Comparison of ENCODE assay signal across 16 cellular contexts in genomic region chr1:41882496-41882895, GRCh38. TPM values are rescaled to one million over a fixed set of nuclear protein-coding genes. Genes with fewer than 3 reads are reported as not detected.
DNase-seq lines count a peak whose midpoint lies in the region; ATAC-seq, FAIRE-seq and TF ChIP-seq lines count a peak whose summit lies in the region.
"Had no signal": no experiment of that assay in that cellular context is flagged by ENCODE, and none has a peak within 500 bp of the region (broad histone marks: within the 10 kb centered on the region; RNA-seq: fewer than 3 reads in every experiment).

No MANE protein-coding gene starts in this region.

- peaks cover 13 to 29% (median 25%) of the 10 kb centered on the region in 3 donors for H3K4me1 ChIP-seq in pancreas

- H3K36me3 ChIP-seq in pancreas = no peaks in the 10 kb centered on the region
- H3K36me3 ChIP-seq: brain microvascular endothelial cell, esophagus squamous epithelium had no signal

- no peak for TF ChIP-seq CTCF in pancreas (IDR thresholded peaks at IDR 0.05)

- peak overlapping the region; percentile 30 for H3K4me3 ChIP-seq in Jurkat, Clone E6-1 (ENCODE audit: low read length)
- peak overlapping the region in 1 of 4 donors; percentile 11 for H3K4me3 ChIP-seq in pancreas
- H3K4me3 ChIP-seq: dorsolateral prefrontal cortex, esophagus squamous epithelium had no signal

- no peaks in the 10 kb centered on the region for H3K27me3 Mint-ChIP-seq in activated T-helper 1 cell treated with anti-CD3 and anti-CD28 coated beads, Interleukin-12 subunit alpha, Interleukin-12 subunit beta, Interleukin-2, Interleukin-4 antibody, amounts not matched to agents 30 ng/mL and 10 ng/mL and 1 ng/mL, durations not matched to agents 14 hours and 24 hours and 36 hours (ENCODE audit: insufficient read depth)
- H3K27me3 Mint-ChIP-seq: CD4-positive, alpha-beta memory T cell had no signal

- intact Hi-C loops in activated T-helper 1 cell treated with anti-CD3 and anti-CD28 coated beads, Interleukin-12 subunit alpha, Interleukin-12 subunit beta, Interleukin-2, Interleukin-4 antibody, amounts not matched to agents 30 ng/mL and 10 ng/mL and 1 ng/mL, durations not matched to agents 14 hours and 24 hours and 36 hours (cut with micrococcal nuclease) = loop anchor here (1.0 kb wide), 1 partner anchor 12 kb away; no protein-coding TSS in a partner anchor
- intact Hi-C loops in pancreas (cut with DNase I) = no loop called here

- H3K9me3 Mint-ChIP-seq in activated T-helper 1 cell treated with anti-CD3 and anti-CD28 coated beads, Interleukin-12 subunit alpha, Interleukin-12 subunit beta, Interleukin-2, Interleukin-4 antibody, amounts not matched to agents 30 ng/mL and 10 ng/mL and 1 ng/mL, durations not matched to agents 14 hours and 24 hours and 36 hours = no peaks in the 10 kb centered on the region
- H3K9me3 Mint-ChIP-seq: CD4-positive, alpha-beta memory T cell had no signal

- no peaks in the 10 kb centered on the region for H3K9me3 ChIP-seq in pancreas
- H3K9me3 ChIP-seq: esophagus squamous epithelium had no signal

- DNase-seq in NCI-H510A treated with DMSO at 0.1 percent for 48 hours (lab: John Stamatoyannopoulos, UW) (peak; percentile 75), NCI-H510A (lab: John Stamatoyannopoulos, UW) (no peak), pancreas (no peak), SK-N-DZ (ENCODE audit: low spot score) (no peak), mesenteric fat pad (ENCODE audit: low spot score) (no peak)
- DNase-seq in Jurkat, Clone E6-1 (ENCODE audit: low read depth, low spot score) = no peak
- no peak for DNase-seq in activated T-helper 1 cell treated with anti-CD3 and anti-CD28 coated beads, Interleukin-12 subunit alpha, Interleukin-12 subunit beta, Interleukin-2, Interleukin-4 antibody, amounts not matched to agents 30 ng/mL and 10 ng/mL and 1 ng/mL, durations not matched to agents 14 hours and 24 hours and 36 hours (ENCODE audit: low spot score)
- DNase-seq: brain microvascular endothelial cell; CD4-positive, alpha-beta memory T cell; dorsolateral prefrontal cortex; esophagus squamous epithelium; NCI-H187 had no signal

- ATAC-seq in pancreas (peak; percentile 22 to 79 (median 60)), HG02763 (IDR thresholded peaks at IDR 0.05; ENCODE audit: unreplicated experiment) (no peak)
- ATAC-seq: SK-N-SH treated with all-trans-retinoic acid at 6 μM for 48 hours had no signal

- H3K36me3 Mint-ChIP-seq in activated T-helper 1 cell treated with anti-CD3 and anti-CD28 coated beads, Interleukin-12 subunit alpha, Interleukin-12 subunit beta, Interleukin-2, Interleukin-4 antibody, amounts not matched to agents 30 ng/mL and 10 ng/mL and 1 ng/mL, durations not matched to agents 14 hours and 24 hours and 36 hours (ENCODE audit: low read depth) = peaks cover 3% of the 10 kb centered on the region
- H3K36me3 Mint-ChIP-seq: CD4-positive, alpha-beta memory T cell had no signal

- no peak overlapping the region for H3K4me3 Mint-ChIP-seq in activated T-helper 1 cell treated with anti-CD3 and anti-CD28 coated beads, Interleukin-12 subunit alpha, Interleukin-12 subunit beta, Interleukin-2, Interleukin-4 antibody, amounts not matched to agents 30 ng/mL and 10 ng/mL and 1 ng/mL, durations not matched to agents 14 hours and 24 hours and 36 hours
- H3K4me3 Mint-ChIP-seq: CD4-positive, alpha-beta memory T cell had no signal

- H3K27ac Mint-ChIP-seq in activated T-helper 1 cell treated with anti-CD3 and anti-CD28 coated beads, Interleukin-12 subunit alpha, Interleukin-12 subunit beta, Interleukin-2, Interleukin-4 antibody, amounts not matched to agents 30 ng/mL and 10 ng/mL and 1 ng/mL, durations not matched to agents 14 hours and 24 hours and 36 hours = peak overlapping the region; percentile 46

- peaks cover 29% of the 10 kb centered on the region for H3K4me1 Mint-ChIP-seq in activated T-helper 1 cell treated with anti-CD3 and anti-CD28 coated beads, Interleukin-12 subunit alpha, Interleukin-12 subunit beta, Interleukin-2, Interleukin-4 antibody, amounts not matched to agents 30 ng/mL and 10 ng/mL and 1 ng/mL, durations not matched to agents 14 hours and 24 hours and 36 hours (ENCODE audit: low read depth)

- H3K27ac ChIP-seq in pancreas = peak overlapping the region; percentile 20 to 77 (median 59)
- H3K27ac ChIP-seq: brain microvascular endothelial cell, esophagus squamous epithelium, HL-60 had no signal

- no peak for FAIRE-seq in pancreas (lab: Jason Lieb, UNC)
- FAIRE-seq: A204.1 had no signal

- H3K27me3 ChIP-seq in pancreas = no peaks in the 10 kb centered on the region
- H3K27me3 ChIP-seq: brain microvascular endothelial cell, dorsolateral prefrontal cortex, esophagus squamous epithelium had no signal

RNA-seq across cellular contexts. Expression of gene HIVEP3, which starts 36.2 kb away (rescaled TPM):
- 13.6 TPM for polyA plus RNA-seq in Jurkat, Clone E6-1 (2012; ENCODE audit: insufficient read depth, insufficient read length)
- 75.4 and 76.7 TPM in 2 replicates for total RNA-seq in activated T-helper 1 cell treated with anti-CD3 and anti-CD28 coated beads, Interleukin-12 subunit alpha, Interleukin-12 subunit beta, Interleukin-2, Interleukin-4 antibody, amounts not matched to agents 30 ng/mL and 10 ng/mL and 1 ng/mL, durations not matched to agents 14 hours and 24 hours and 36 hours
- 1 to 10 TPM; 2.8 to 5.0 (median 3.1) TPM for total RNA-seq in pancreas
- 1 to 10 TPM; 2.7 to 3.7 TPM for polyA plus RNA-seq in pancreas
- 0.52 and 1.8 TPM in 2 replicates for polyA plus RNA-seq in SK-N-DZ (2014; cell fraction: cytosol; rRNA removed)
- 0.33 and 0.89 TPM in 2 replicates for polyA plus RNA-seq in SK-N-DZ (2014; cell fraction: nucleus; rRNA removed)
- 19.9 TPM for total RNA-seq in mesenteric fat pad
